Comparison of ENCODE assay signal across 1 cellular context in genomic region chr2:214504599-214505376, GRCh38.
TF ChIP-seq lines count a peak whose summit lies in the region.

No MANE protein-coding gene starts in this region.

TF ChIP-seq in GM23338, 12 proteins besides CTCF, POLR2A, EP300 and RAD21 (continued from another document):
- TF ChIP-seq ZNF462 (CRISPR knock-in tag; IDR thresholded peaks at IDR 0.05) (no peak), POLR2AphosphoS5 (IDR thresholded peaks at IDR 0.05; ENCODE audit: low read depth) (no peak), ZNF114 (CRISPR knock-in tag; IDR thresholded peaks at IDR 0.05) (no peak), JUNB (IDR thresholded peaks at IDR 0.05; ENCODE audit: unreplicated experiment) (no peak)
